21 cellular contexts compared by ENCODE assay signal in the genomic region with DNA sequence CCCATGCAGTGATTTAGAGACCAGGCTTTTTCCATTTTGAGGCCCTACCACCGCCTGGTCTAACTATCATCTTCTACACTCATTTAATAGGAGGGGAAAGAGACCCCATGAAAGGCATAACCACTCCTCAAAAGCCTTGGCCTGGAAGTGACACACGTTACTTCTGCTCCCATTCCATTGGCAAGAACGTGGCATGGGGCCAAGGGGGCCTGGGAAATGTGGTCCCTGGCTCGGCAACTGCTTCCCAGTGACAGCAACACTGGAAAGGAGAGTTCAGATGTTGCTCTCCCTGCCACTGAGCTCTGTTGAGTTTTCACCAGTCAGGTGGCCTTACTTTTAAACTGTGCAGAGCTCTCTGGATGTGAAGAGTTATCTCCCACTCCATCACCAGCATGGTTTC. TPM values are rescaled to one million over a fixed set of nuclear protein-coding genes. Genes with fewer than 3 reads are reported as not detected.
A peak's percentile ranks its signal among the peaks of the same experiment; 100 is the strongest.
DNase-seq lines count a peak whose midpoint lies in the region; ATAC-seq, FAIRE-seq and TF ChIP-seq lines count a peak whose summit lies in the region.
"Had no signal": no experiment of that assay in that cellular context is flagged by ENCODE, and none has a peak within 500 bp of the region (broad histone marks: within the 10 kb centered on the region; RNA-seq: fewer than 3 reads in every experiment).

No MANE protein-coding gene starts in this region.

- no peak overlapping the region for H2AFZ ChIP-seq in K562 (ENCODE audit: low read depth, low read length)

- peaks cover 18% of the 10 kb centered on the region for H3K27me3 Mint-ChIP-seq in activated T-cell treated with anti-CD3 and anti-CD28 coated beads, Interleukin-2, amount 50 U/mL, for 24 hours

- CTCF ChIA-PET in K562 (lab: Yijun Ruan, JAX; ENCODE audit: low intra/inter-chr PET ratio): no interaction called here

- H3K4me3 Mint-ChIP-seq in activated T-cell treated with anti-CD3 and anti-CD28 coated beads, Interleukin-2, amount 50 U/mL, for 24 hours: no peak overlapping the region
- H3K4me3 Mint-ChIP-seq: CD8-positive, alpha-beta memory T cell had no signal

- peak; percentile 23 for DNase-seq in activated T-cell treated with anti-CD3 and anti-CD28 coated beads, Interleukin-2, amount 50 U/mL, for 24 hours
- no peak for DNase-seq in activated T-cell treated with anti-CD3 and anti-CD28 coated beads, Interleukin-2, amount 50 U/mL, for 1 hour
- DNase-seq in K562 (ENCODE audit: extremely low read depth in 1 of 4, low spot score in 3 of 4) (no peak), lower lobe of right lung (peak; percentile 22), upper lobe of right lung (peak; percentile 44), middle frontal gyrus (ENCODE audit: extremely low spot score, low spot score) (no peak), NCI-H1092 (lab: John Stamatoyannopoulos, UW) (no peak)
- DNase-seq: AML-193; Calu3; CD8-positive, alpha-beta memory T cell; DMS153; GOT3; MM.1S; NCI-H1048; NCI-H1436; NCI-H187 treated with DMSO at 0.1 percent for 48 hours; NCI-H2107; NCI-H69 had no signal

- H3K4me1 ChIP-seq in K562 (replicated peaks in 1 of 2; ENCODE audit: control insufficient read depth in 2 of 2, insufficient read depth in 2 of 2, low read length in 2 of 2) (peaks cover 0 to 4% of the 10 kb centered on the region in 2 experiments; a peak in 2 of 5 replicates), lower lobe of right lung (no peaks in the 10 kb centered on the region), upper lobe of right lung (no peaks in the 10 kb centered on the region)

- no peak overlapping the region for H3K4me2 ChIP-seq in K562 (ENCODE audit: insufficient read depth, low read length)

- H3K4me1 Mint-ChIP-seq in activated T-cell treated with anti-CD3 and anti-CD28 coated beads, Interleukin-2, amount 50 U/mL, for 24 hours (ENCODE audit: low read depth): peaks cover 13% of the 10 kb centered on the region
- H3K4me1 Mint-ChIP-seq: CD8-positive, alpha-beta memory T cell had no signal

- H3K4me3 ChIP-seq in K562 (no peak overlapping the region), lower lobe of right lung (no peak overlapping the region), upper lobe of right lung (no peak overlapping the region)

- no peak overlapping the region for H3K9ac ChIP-seq in K562 (ENCODE audit: insufficient read depth in 1 of 2, low read depth in 2 of 2, low read length in 2 of 2)

- intact Hi-C loops in K562 (cut with micrococcal nuclease) (no loop called here), lower lobe of right lung (cut with DNase I) (no loop called here), upper lobe of right lung (cut with DNase I) (no loop called here)

- no peak overlapping the region for H3K27ac Mint-ChIP-seq in activated T-cell treated with anti-CD3 and anti-CD28 coated beads, Interleukin-2, amount 50 U/mL, for 24 hours
- H3K27ac Mint-ChIP-seq: CD8-positive, alpha-beta memory T cell had no signal

- TF ChIP-seq RAD21 in K562 (CRISPR knock-in tag; conservative IDR thresholded peaks at IDR 0.05 in 1 of 2, IDR thresholded peaks at IDR 0.05 in 1 of 2): no peak

- WGBS in K562 (ENCODE audit: insufficient coverage, low coverage, missing lambda C conversion rate): 0% methylated on average over 4 of the region's 4 CpGs

- no peak for FAIRE-seq in K562 (lab: Jason Lieb, UNC)
- FAIRE-seq: GM12891 had no signal

- no peak for TF ChIP-seq POLR2A in K562 (conservative IDR thresholded peaks at IDR 0.05)

- in situ Hi-C loops in K562 (cut with MboI): no loop called here

- H3K9me1 ChIP-seq in K562 (ENCODE audit: control insufficient read depth, insufficient read depth, low read length): no peaks in the 10 kb centered on the region

- H3K9me3 ChIP-seq in K562 (replicated peaks; ENCODE audit: control insufficient read depth, insufficient read depth, low read depth, low read length): no peaks in the 10 kb centered on the region
- H3K9me3 ChIP-seq in lower lobe of right lung: no peaks in the 10 kb centered on the region
- no peaks in the 10 kb centered on the region for H3K9me3 ChIP-seq in upper lobe of right lung

- TF ChIP-seq CTCF in K562 (IDR thresholded peaks at IDR 0.05 in 2 of 3, conservative IDR thresholded peaks at IDR 0.05 in 1 of 3; ENCODE audit: insufficient read depth in 2 of 3, low read depth in 1 of 3, low read length in 3 of 3): no peak
- no peak for TF ChIP-seq CTCF in lower lobe of right lung (IDR thresholded peaks at IDR 0.05)
- no peak for TF ChIP-seq CTCF in upper lobe of right lung (IDR thresholded peaks at IDR 0.05)

- H3K36me3 ChIP-seq in K562 (ENCODE audit: control insufficient read depth, insufficient read depth, low read length) (no peaks in the 10 kb centered on the region), lower lobe of right lung (no peaks in the 10 kb centered on the region), upper lobe of right lung (no peaks in the 10 kb centered on the region)

- POLR2A ChIA-PET in K562 (lab: Yijun Ruan, JAX): interaction anchor here (1.2 to 2.4 kb wide), 2 partner anchors 15 to 45 kb away, joined by 3 to 8 read pairs; a partner anchor contains a TSS

- H3K27me3 ChIP-seq in K562 (ENCODE audit: control insufficient read depth in 2 of 2, insufficient read depth in 2 of 2, low read length in 2 of 2) (peaks cover 8 to 29% of the 10 kb centered on the region in 2 experiments; a peak in 4 of 5 replicates), lower lobe of right lung (ENCODE audit: low read depth) (no peaks in the 10 kb centered on the region), upper lobe of right lung (no peaks in the 10 kb centered on the region)

- no peaks in the 10 kb centered on the region for H3K79me2 ChIP-seq in K562 (ENCODE audit: control insufficient read depth, insufficient read depth, low read length)

- H3K27ac ChIP-seq in K562 (ENCODE audit: extremely low read depth, low read depth, low read length) (no peak overlapping the region), lower lobe of right lung (no peak overlapping the region), upper lobe of right lung (no peak overlapping the region)
- H3K27ac ChIP-seq: C4-2B had no signal

- no peaks in the 10 kb centered on the region for H3K36me3 Mint-ChIP-seq in activated T-cell treated with anti-CD3 and anti-CD28 coated beads, Interleukin-2, amount 50 U/mL, for 24 hours (ENCODE audit: low read depth)
- H3K36me3 Mint-ChIP-seq: CD8-positive, alpha-beta memory T cell had no signal

- TF ChIP-seq EP300 in K562 (IDR thresholded peaks at IDR 0.05; ENCODE audit: low read length): no peak

- BruUV-seq in K562 (replicated peaks; lab: Mats Ljungman, UMichigan): no TSS peak

- no peak for ATAC-seq in K562
- no peak for ATAC-seq in lower lobe of right lung
- ATAC-seq in upper lobe of right lung: no peak
- ATAC-seq in GM18861 (IDR thresholded peaks at IDR 0.05; ENCODE audit: unreplicated experiment): no peak

- H3K9me3 Mint-ChIP-seq in activated T-cell treated with anti-CD3 and anti-CD28 coated beads, Interleukin-2, amount 50 U/mL, for 24 hours: peaks cover 2% of the 10 kb centered on the region
- H3K9me3 Mint-ChIP-seq: CD8-positive, alpha-beta memory T cell had no signal

- no peaks in the 10 kb centered on the region for H4K20me1 ChIP-seq in K562 (replicated peaks; ENCODE audit: control insufficient read depth, insufficient read depth, low read length)

TF ChIP-seq in K562, 482 proteins besides CTCF, POLR2A, EP300 and RAD21:
- no peak for TF ChIP-seq MEIS2 (IDR thresholded peaks at IDR 0.05; ENCODE audit: partially characterized antibody)
- 0 out of 2 replicates have a peak, but pooled peaks have one; percentile 33 for TF ChIP-seq NFIC (IDR thresholded peaks at IDR 0.05)

RNA-seq across cellular contexts. Expression of a gene that starts 45.2 kb away (rescaled TPM):
- total RNA-seq in K562 (2011; cell fraction: chromatin; rRNA removed; ENCODE audit: low replicate concordance): 11.9 and 31.3 TPM in 2 replicates
- total RNA-seq in K562 (2011; cell fraction: nucleolus; rRNA removed): 14.3 and 19.3 TPM in 2 replicates
- total RNA-seq in K562 (2011; cell fraction: nucleoplasm; rRNA removed): 11.7 and 12.4 TPM in 2 replicates
- total RNA-seq in K562 (2014; rRNA removed) (2.9 and 4.8 TPM in 2 replicates), K562 (2014; rRNA removed; fragmentation: Illumina TruSeq; extraction: Trizol) (0.99 and 1.8 TPM in 2 replicates), K562 (2015; rRNA removed; fragmentation: Illumina TruSeq; extraction: Trizol) (3.2 and 3.5 TPM in 2 replicates), K562 (2021) (7.9 and 8.7 TPM in 2 replicates), lower lobe of right lung (9.3 TPM), upper lobe of right lung (9.9 TPM)
- polyA plus RNA-seq in K562 (2011; rRNA removed) (5.3 and 7.5 TPM in 2 replicates), K562 (2014; fragmentation: Illumina TruSeq; extraction: Trizol) (3.7 and 3.9 TPM in 2 replicates), K562 (2014; fragmentation: Nextera tagmentation; extraction: Ambion mirVana) (under 1 TPM; 0.45 to 0.56 TPM), K562 (2014; rRNA removed) (4.9 TPM in 2 replicates)
- polyA plus RNA-seq in K562 (2011; cell fraction: cytosol; rRNA removed): 6.5 and 9.0 TPM in 2 replicates
- polyA plus RNA-seq in K562 (2011; cell fraction: nucleus; rRNA removed): 16.1 and 28.3 TPM in 2 replicates
- 3.6 and 5.4 TPM in 2 replicates for polyA plus RNA-seq in K562 (2012)
- 3.2 and 6.0 TPM in 2 replicates for polyA minus RNA-seq in K562 (2011; rRNA and poly(A)+ RNA removed)
- polyA minus RNA-seq in K562 (2011; cell fraction: cytosol; rRNA and poly(A)+ RNA removed): 4.9 and 5.2 TPM in 2 replicates
- 7.8 and 8.2 TPM in 2 replicates for polyA minus RNA-seq in K562 (2011; cell fraction: nucleus; rRNA and poly(A)+ RNA removed)

Comparison
In these comparisons a context has a peak if more than half of its experiments do, and no peak if none do; other contexts are left out.
1. DNase-seq: peak in activated T-cell treated with anti-CD3 and anti-CD28 coated beads, Interleukin-2, amount 50 U/mL, for 24 hours (single experiment), lower lobe of right lung (single experiment) and upper lobe of right lung (single experiment); none in activated T-cell treated with anti-CD3 and anti-CD28 coated beads, Interleukin-2, amount 50 U/mL, for 1 hour (single experiment), K562 (0 of 4), middle frontal gyrus (single experiment) and NCI-H1092 (single experiment).